ENCODE assay signal across 8 cellular contexts in genomic region chr2:96265840-96266569, GRCh38. TPM values are rescaled to one million over a fixed set of nuclear protein-coding genes. Genes with fewer than 3 reads are reported as not detected.
DNase-seq lines count a peak whose midpoint lies in the region; ATAC-seq and TF ChIP-seq lines count a peak whose summit lies in the region.

CIAO1 (plus strand) TSS chr2:96266225; CDS start chr2:96266351, 126 bp downstream.
TMEM127 (minus strand) TSS chr2:96265997; CDS start chr2:96265381, 616 bp downstream.

- H3K4me3 Mint-ChIP-seq in activated T-cell treated with anti-CD3 and anti-CD28 coated beads, Interleukin-2, amount 50 U/mL, for 24 hours = peak within 1 kb of the TSS; percentile 98

- peak within 1 kb of the TSS; percentile 77 for H3K9ac ChIP-seq in muscle layer of colon (ENCODE audit: low read length)

- H3K27ac Mint-ChIP-seq in activated T-cell treated with anti-CD3 and anti-CD28 coated beads, Interleukin-2, amount 50 U/mL, for 24 hours = peak within 1 kb of the TSS; percentile 98

- H3K4me3 ChIP-seq in esophagus (ENCODE audit: low read depth in 1 of 2, low read length in 2 of 2) (peak within 1 kb of the TSS; percentile 67 to 94), muscle layer of colon (ENCODE audit: low read depth in 1 of 2, low read length in 2 of 2) (peak within 1 kb of the TSS; percentile 94 to 99)

- peak; percentile 99 for DNase-seq in DMS53 treated with DMSO at 0.1 percent for 48 hours (lab: John Stamatoyannopoulos, UW; ENCODE audit: unreplicated experiment)
- DNase-seq in KBM-7 = peak; percentile 99
- peak; percentile 98 for DNase-seq in activated T-cell treated with anti-CD3 and anti-CD28 coated beads, Interleukin-2, amount 50 U/mL, for 24 hours
- peak; percentile 94 for DNase-seq in stimulated activated CD8-positive, alpha-beta memory T cell treated with anti-CD3 and anti-CD28 coated beads, Interleukin-7, amount 100 ng/mL, for 24 hours (ENCODE audit: low read depth)

- in situ Hi-C loops in KBM-7 (cut with MboI; ENCODE audit: low pct_unique_long_range_greater_than_20kb, low sequenced_read_pairs) = no loop called here

- H3K27me3 Mint-ChIP-seq in activated T-cell treated with anti-CD3 and anti-CD28 coated beads, Interleukin-2, amount 50 U/mL, for 24 hours = no peaks in the 10 kb centered on the region

- H3K4me1 Mint-ChIP-seq in activated T-cell treated with anti-CD3 and anti-CD28 coated beads, Interleukin-2, amount 50 U/mL, for 24 hours (ENCODE audit: low read depth) = peaks cover 53% of the 10 kb centered on the region

- H3K27me3 ChIP-seq in esophagus (ENCODE audit: control insufficient read depth in 1 of 2, insufficient read depth in 2 of 2, low read length in 2 of 2) (no peaks in the 10 kb centered on the region), muscle layer of colon (ENCODE audit: control insufficient read depth in 1 of 2, insufficient read depth in 2 of 2, low read length in 2 of 2) (no peaks in the 10 kb centered on the region)

- WGBS in esophagus, 2 donors = 0% methylated on average over 68 to 76 of the region's 76 CpGs

- peaks cover 11 to 19% of the 10 kb centered on the region in 2 donors for H3K36me3 ChIP-seq in esophagus (ENCODE audit: control insufficient read depth in 2 of 2, insufficient read depth in 2 of 2, low read length in 1 of 2)
- H3K36me3 ChIP-seq in muscle layer of colon (ENCODE audit: insufficient read depth, low read length) = peaks cover 34% of the 10 kb centered on the region

- peak; percentile 89 for ATAC-seq in GM21717 (IDR thresholded peaks at IDR 0.05; ENCODE audit: unreplicated experiment)

- H3K9me3 ChIP-seq in esophagus (ENCODE audit: control insufficient read depth in 2 of 2, insufficient read depth in 1 of 2, low read depth in 1 of 2, low read length in 1 of 2) (no peaks in the 10 kb centered on the region), muscle layer of colon (ENCODE audit: low read length) (no peaks in the 10 kb centered on the region)

- peaks cover 8 to 14% of the 10 kb centered on the region in 2 donors for H3K4me1 ChIP-seq in esophagus (ENCODE audit: control insufficient read depth in 2 of 2, insufficient read depth in 2 of 2, low read length in 1 of 2)
- H3K4me1 ChIP-seq in muscle layer of colon (ENCODE audit: insufficient read depth, low read length) = peaks cover 36% of the 10 kb centered on the region

- H3K9me3 Mint-ChIP-seq in activated T-cell treated with anti-CD3 and anti-CD28 coated beads, Interleukin-2, amount 50 U/mL, for 24 hours = no peaks in the 10 kb centered on the region

- H3K27ac ChIP-seq in esophagus (ENCODE audit: low read depth in 2 of 2, low read length in 1 of 2) (peak within 1 kb of the TSS; percentile 87 to 92), muscle layer of colon (ENCODE audit: low read depth, low read length) (peak within 1 kb of the TSS; percentile 90)

- H3K36me3 Mint-ChIP-seq in activated T-cell treated with anti-CD3 and anti-CD28 coated beads, Interleukin-2, amount 50 U/mL, for 24 hours (ENCODE audit: low read depth) = peaks cover 80% of the 10 kb centered on the region

TF ChIP-seq in PFSK-1, 5 proteins besides CTCF, POLR2A, EP300 and RAD21:
- 0 out of 2 replicates have a peak, but pooled peaks have one; percentile 15 for TF ChIP-seq SIN3A (IDR thresholded peaks at IDR 0.05; ENCODE audit: borderline replicate concordance, insufficient read depth, low read length)
- TF ChIP-seq REST (IDR thresholded peaks at IDR 0.05; ENCODE audit: insufficient read depth in 1 of 2, low read depth in 2 of 2, low read length in 2 of 2) = no peak
- TF ChIP-seq TAF1 (IDR thresholded peaks at IDR 0.05; ENCODE audit: borderline replicate concordance, insufficient read depth, low read length) = peak; percentile 69; the same call in 1 of the 2 replicates
- peak; percentile 83 for TF ChIP-seq POLR2AphosphoS5 (IDR thresholded peaks at IDR 0.05; ENCODE audit: low read depth, low read length)
- no peak for TF ChIP-seq FOXP2 (optimal IDR thresholded peaks at IDR 0.05; ENCODE audit: borderline replicate concordance, extremely low read depth, extremely low read length, insufficient read depth)

RNA-seq across cellular contexts. Expression of gene CIAO1, which starts in this region (rescaled TPM):
- polyA plus RNA-seq in PFSK-1 (2012; ENCODE audit: insufficient read length, low read depth) = 102 TPM
- 10 to 100 TPM; 25.3 to 38.7 TPM for polyA plus RNA-seq in esophagus

RNA-seq across cellular contexts. Expression of gene TMEM127, which starts in this region (rescaled TPM):
- polyA plus RNA-seq in PFSK-1 (2012; ENCODE audit: insufficient read length, low read depth) = 33.5 TPM
- 10 to 100 TPM; 25.8 to 29.3 TPM for polyA plus RNA-seq in esophagus

Comparison
In these comparisons a context has a peak if more than half of its experiments do, and no peak if none do; other contexts are left out.
1. Peak in every context shown above with its lines: DNase-seq, ATAC-seq, H3K4me3 ChIP-seq and H3K27ac ChIP-seq.